33 cellular contexts compared by ENCODE assay signal in genomic region chr14:66635435-66635834, GRCh38.
"Had no signal": no experiment of that assay in that cellular context is flagged by ENCODE, and none has a peak within 500 bp of the region (broad histone marks: within the 10 kb centered on the region; RNA-seq: fewer than 3 reads in every experiment).

No MANE protein-coding gene starts in this region.

- H3K4me1 ChIP-seq: Peyer's patch, SJSA1 had no signal

- H3K4me1 Mint-ChIP-seq: central memory CD8-positive, alpha-beta T cell had no signal

- H3K9me3 ChIP-seq: adrenal gland, MG63, Peyer's patch, SJSA1 had no signal

- H3K4me3 ChIP-seq: adrenal gland, MG63, Peyer's patch, SJSA1 had no signal

- DNase-seq: activated CD4-positive, alpha-beta T cell treated with anti-CD3 and anti-CD28 coated beads, Interleukin-2, amount 10 ng/mL, durations not matched to agents 24 days and 14 days; activated CD4-positive, alpha-beta T cell treated with anti-CD3 and anti-CD28 coated beads, Interleukin-2, amount 50 U/mL, for 4 hours; activated CD8-positive, alpha-beta T cell treated with anti-CD3 and anti-CD28 coated beads for 36 hours; activated gamma-delta T cell; activated naive CD4-positive, alpha-beta T cell treated with Interleukin-2 at 50 U/mL for 16 hours; activated T-cell treated with anti-CD3 and anti-CD28 coated beads, Interleukin-2, amount 50 U/mL, for 1 hour; activated T-cell treated with anti-CD3 and anti-CD28 coated beads, Interleukin-2, amount 50 U/mL, for 72 hours; adrenal gland; anterior cingulate cortex; Kasumi-1; KG1; MG63; NCI-H1048; NCI-H1105 treated with DMSO at 0.1 percent for 48 hours; NCI-H1436; NCI-H1694; NCI-H2029; NCI-H510A; NCI-H526; NCI-H748 treated with DMSO at 0.1 percent for 48 hours; NK-92 treated with Interleukin-12 subunit alpha and Interleukin-12 subunit beta, amount 100 ng/mL, for 24 hours; PC-3; Peyer's patch; RPMI8226; SHP77 treated with DMSO at 0.1 percent for 48 hours; SW 1271; T1000; WERI-Rb-1 had no signal

- H3K27ac ChIP-seq: adrenal gland, Peyer's patch, SJSA1, WERI-Rb-1 had no signal

- H3K27me3 Mint-ChIP-seq: activated CD4-positive, alpha-beta T cell treated with anti-CD3 and anti-CD28 coated beads, Interleukin-2, amount 10 ng/mL, durations not matched to agents 24 days and 14 days; activated CD8-positive, alpha-beta T cell treated with anti-CD3 and anti-CD28 coated beads for 36 hours; activated T-helper 17 cell treated with anti-CD3 and anti-CD28 coated beads, Interleukin-2, amount 50 U/mL, for 72 hours; brain; central memory CD8-positive, alpha-beta T cell had no signal

- H3K36me3 Mint-ChIP-seq: activated naive CD4-positive, alpha-beta T cell treated with anti-CD3 and anti-CD28 coated beads, Interleukin-2, amount 50 U/mL, for 72 hours had no signal

- H3K36me3 ChIP-seq: adrenal gland, MG63, Peyer's patch, SJSA1, WERI-Rb-1 had no signal

- H3K27ac Mint-ChIP-seq: activated CD4-positive, alpha-beta T cell treated with anti-CD3 and anti-CD28 coated beads, Interleukin-2, amount 10 ng/mL, durations not matched to agents 24 days and 14 days; activated CD8-positive, alpha-beta T cell treated with anti-CD3 and anti-CD28 coated beads for 36 hours; activated naive CD4-positive, alpha-beta T cell treated with anti-CD3 and anti-CD28 coated beads, Interleukin-2, amount 50 U/mL, for 72 hours; activated T-cell treated with anti-CD3 and anti-CD28 coated beads, Interleukin-2, amount 50 U/mL, for 72 hours; activated T-helper 17 cell treated with anti-CD3 and anti-CD28 coated beads, Interleukin-2, amount 50 U/mL, for 72 hours; brain had no signal

- H3K4me3 Mint-ChIP-seq: activated CD4-positive, alpha-beta T cell treated with anti-CD3 and anti-CD28 coated beads, Interleukin-2, amount 10 ng/mL, durations not matched to agents 24 days and 14 days; activated CD8-positive, alpha-beta T cell treated with anti-CD3 and anti-CD28 coated beads for 36 hours; activated T-cell treated with anti-CD3 and anti-CD28 coated beads, Interleukin-2, amount 50 U/mL, for 72 hours; activated T-helper 17 cell treated with anti-CD3 and anti-CD28 coated beads, Interleukin-2, amount 50 U/mL, for 72 hours; brain; central memory CD8-positive, alpha-beta T cell had no signal

- ATAC-seq: activated CD8-positive, alpha-beta T cell treated with anti-CD3 and anti-CD28 coated beads for 36 hours; activated naive CD4-positive, alpha-beta T cell treated with anti-CD3 and anti-CD28 coated beads, Interleukin-2, amount 50 U/mL, for 72 hours; activated T-cell treated with anti-CD3 and anti-CD28 coated beads, Interleukin-2, amount 50 U/mL, for 72 hours; activated T-helper 17 cell treated with anti-CD3 and anti-CD28 coated beads, Interleukin-2, amount 50 U/mL, for 72 hours; PC-3 had no signal

- H3K9me3 Mint-ChIP-seq: activated CD4-positive, alpha-beta T cell treated with anti-CD3 and anti-CD28 coated beads, Interleukin-2, amount 10 ng/mL, durations not matched to agents 24 days and 14 days; activated CD8-positive, alpha-beta T cell treated with anti-CD3 and anti-CD28 coated beads for 36 hours; activated naive CD4-positive, alpha-beta T cell treated with anti-CD3 and anti-CD28 coated beads, Interleukin-2, amount 50 U/mL, for 72 hours; activated T-helper 17 cell treated with anti-CD3 and anti-CD28 coated beads, Interleukin-2, amount 50 U/mL, for 72 hours; central memory CD8-positive, alpha-beta T cell had no signal

- H3K27me3 ChIP-seq: adrenal gland, MG63, Peyer's patch, SJSA1 had no signal
